Comparison of ENCODE assay signal across 19 cellular contexts in genomic region chr2:38155-38554, GRCh38. TPM values are rescaled to one million over a fixed set of nuclear protein-coding genes. Genes with fewer than 3 reads are reported as not detected.
A peak's percentile ranks its signal among the peaks of the same experiment; 100 is the strongest.
DNase-seq lines count a peak whose midpoint lies in the region; ATAC-seq and TF ChIP-seq lines count a peak whose summit lies in the region.
"Had no signal": no experiment of that assay in that cellular context is flagged by ENCODE, and none has a peak within 500 bp of the region (broad histone marks: within the 10 kb centered on the region; RNA-seq: fewer than 3 reads in every experiment).

No MANE protein-coding gene starts in this region.

- H3K36me3 Mint-ChIP-seq in natural killer cell, result peaks cover 6% of the 10 kb centered on the region
- H3K36me3 Mint-ChIP-seq: naive B cell had no signal

- DNase-seq in HPDE6-E6E7 (ENCODE audit: extremely low spot score) (peak; percentile 90), RWPE2 (ENCODE audit: low spot score) (peak; percentile 94), islet precursor cell (peak; percentile 70), inferior parietal cortex (ENCODE audit: extremely low spot score) (no peak), natural killer cell (no peak), mesenchymal stem cell (no peak)
- DNase-seq: activated CD4-positive, alpha-beta T cell treated with anti-CD3 and anti-CD28 coated beads for 1 hour; amygdala; DMS153; foreskin fibroblast; naive B cell; NCI-H146; NCI-H510A; posterior cingulate gyrus; spleen had no signal

- no peak overlapping the region for H2BK120ac ChIP-seq in mesenchymal stem cell (ENCODE audit: low read depth, low read length)

- H3K27ac Mint-ChIP-seq in natural killer cell, result no peak overlapping the region
- H3K27ac Mint-ChIP-seq: activated T-helper 17 cell treated with anti-CD3 and anti-CD28 coated beads, Interleukin-2, amount 50 U/mL, for 72 hours; naive B cell had no signal

- H3K9me3 ChIP-seq in RWPE2 (ENCODE audit: severe bottlenecking) (no peaks in the 10 kb centered on the region), mesenchymal stem cell (ENCODE audit: control insufficient read depth, low read length) (no peaks in the 10 kb centered on the region)
- H3K9me3 ChIP-seq: SJSA1, spleen had no signal

- H3K27me3 Mint-ChIP-seq in natural killer cell (ENCODE audit: low read depth in 2 of 2), result peaks cover 5 to 15% of the 10 kb centered on the region in 2 donors

- H3K36me3 ChIP-seq in RWPE2 (ENCODE audit: low read depth), result peaks cover 47% of the 10 kb centered on the region
- no peaks in the 10 kb centered on the region for H3K36me3 ChIP-seq in mesenchymal stem cell (ENCODE audit: control insufficient read depth in 1 of 2, insufficient read depth in 2 of 2, low read depth in 1 of 2, low read length in 2 of 2)
- H3K36me3 ChIP-seq: BLaER1 treated with 17β-estradiol and CSF1 and Interleukin-3, amounts not matched to agents 10 nM and 100 nM; SJSA1; spleen had no signal

- no peak overlapping the region for H3K23ac ChIP-seq in mesenchymal stem cell (ENCODE audit: low read length in 2 of 2)

- H3K4me3 Mint-ChIP-seq in natural killer cell, result no peak overlapping the region
- H3K4me3 Mint-ChIP-seq: activated T-helper 17 cell treated with anti-CD3 and anti-CD28 coated beads, Interleukin-2, amount 50 U/mL, for 72 hours; naive B cell had no signal

- H3K4me3 ChIP-seq in RWPE2 (ENCODE audit: severe bottlenecking) (no peak overlapping the region), mesenchymal stem cell (ENCODE audit: insufficient read depth in 1 of 2, low read depth in 1 of 2, low read length in 2 of 2) (no peak overlapping the region)
- H3K4me3 ChIP-seq: BLaER1 treated with 17β-estradiol and CSF1 and Interleukin-3, amounts not matched to agents 10 nM and 100 nM; SJSA1; spleen had no signal

- no peak overlapping the region for H3K9ac ChIP-seq in mesenchymal stem cell (ENCODE audit: low read length)
- H3K9ac ChIP-seq: BLaER1 treated with 17β-estradiol and CSF1 and Interleukin-3, amounts not matched to agents 10 nM and 100 nM had no signal

- H2BK12ac ChIP-seq in mesenchymal stem cell (ENCODE audit: low read length in 2 of 2), result no peak overlapping the region

- H2BK15ac ChIP-seq in mesenchymal stem cell (ENCODE audit: low read depth, poor library complexity, severe bottlenecking), result no peak overlapping the region

- no peak overlapping the region for H2AFZ ChIP-seq in mesenchymal stem cell (ENCODE audit: low read depth, low read length)

- H3K27ac ChIP-seq in RWPE2 (ENCODE audit: poor library complexity, severe bottlenecking) (peak overlapping the region; percentile 74), mesenchymal stem cell (ENCODE audit: low read length, poor library complexity, severe bottlenecking) (no peak overlapping the region)
- H3K27ac ChIP-seq: BLaER1 treated with 17β-estradiol and CSF1 and Interleukin-3, amounts not matched to agents 10 nM and 100 nM; SJSA1; spleen had no signal

- peak; percentile 96 for ATAC-seq in RWPE2 (ENCODE audit: low read depth)
- ATAC-seq in GM21619 (IDR thresholded peaks at IDR 0.05; ENCODE audit: unreplicated experiment), result no peak
- no peak for ATAC-seq in natural killer cell
- ATAC-seq: activated T-helper 17 cell treated with anti-CD3 and anti-CD28 coated beads, Interleukin-2, amount 50 U/mL, for 72 hours had no signal

- H2AK5ac ChIP-seq in mesenchymal stem cell (ENCODE audit: low read length, severe bottlenecking), result no peak overlapping the region

- no peak overlapping the region for H4K8ac ChIP-seq in mesenchymal stem cell (ENCODE audit: low read length)

- H3K4me1 ChIP-seq in RWPE2 (ENCODE audit: insufficient read depth, poor library complexity, severe bottlenecking), result peaks cover 75% of the 10 kb centered on the region
- H3K4me1 ChIP-seq in mesenchymal stem cell (ENCODE audit: control insufficient read depth, insufficient read depth, low read depth, low read length), result no peaks in the 10 kb centered on the region
- H3K4me1 ChIP-seq: SJSA1 had no signal

- TF ChIP-seq CTCF in RWPE2 (IDR thresholded peaks at IDR 0.05; ENCODE audit: poor library complexity, severe bottlenecking) (no peak), natural killer cell (IDR thresholded peaks at IDR 0.05) (no peak)

- WGBS in mesenchymal stem cell, result 88% methylated on average over 5 of the region's 6 CpGs

- no peak overlapping the region for H3K4me2 ChIP-seq in mesenchymal stem cell (ENCODE audit: low read length, poor library complexity, severe bottlenecking)
- H3K4me2 ChIP-seq: BLaER1 treated with 17β-estradiol and CSF1 and Interleukin-3, amounts not matched to agents 10 nM and 100 nM had no signal

- H3K18ac ChIP-seq in mesenchymal stem cell (ENCODE audit: low read depth in 1 of 2, low read length in 2 of 2), result no peak overlapping the region

- peaks cover 10 to 19% of the 10 kb centered on the region in 2 donors for H3K4me1 Mint-ChIP-seq in natural killer cell

- no peak overlapping the region for H4K91ac ChIP-seq in mesenchymal stem cell (ENCODE audit: low read length)

- H3K4ac ChIP-seq in mesenchymal stem cell (ENCODE audit: low read depth in 1 of 2, low read length in 2 of 2), result no peak overlapping the region

- H2BK5ac ChIP-seq in mesenchymal stem cell (ENCODE audit: low read depth, low read length, poor library complexity, severe bottlenecking), result no peak overlapping the region

- no peaks in the 10 kb centered on the region for H3K27me3 ChIP-seq in RWPE2 (ENCODE audit: insufficient read depth, poor library complexity, severe bottlenecking)
- H3K27me3 ChIP-seq in mesenchymal stem cell (ENCODE audit: control insufficient read depth in 1 of 2, insufficient read depth in 1 of 2, low read length in 2 of 2), result peaks cover 0 to 5% of the 10 kb centered on the region in 2 experiments

- H3K9me3 Mint-ChIP-seq in natural killer cell, result no peaks in the 10 kb centered on the region
- H3K9me3 Mint-ChIP-seq: activated T-helper 17 cell treated with anti-CD3 and anti-CD28 coated beads, Interleukin-2, amount 50 U/mL, for 72 hours; naive B cell had no signal

- no peak overlapping the region for H3K14ac ChIP-seq in mesenchymal stem cell (ENCODE audit: low read length in 2 of 2)

- H3K79me1 ChIP-seq in mesenchymal stem cell (replicated peaks; ENCODE audit: low read length, poor library complexity, severe bottlenecking), result no peaks in the 10 kb centered on the region

- intact Hi-C loops in natural killer cell (cut with micrococcal nuclease), result no loop called here

RNA-seq across cellular contexts. Expression of gene FAM110C, which starts 8.2 kb away (rescaled TPM):
- 1 to 10 TPM; 1.3 to 8.5 (median 3.6) TPM for total RNA-seq in natural killer cell
- polyA plus RNA-seq in mesenchymal stem cell (2013, experiment 1 of 2), result not detected
- not detected for polyA plus RNA-seq in mesenchymal stem cell (2013, experiment 2 of 2)
- total RNA-seq: SJSA1 had no signal

Comparison
In these comparisons a context has a peak if more than half of its experiments do, and no peak if none do; other contexts are left out.
1. DNase-seq: peak in HPDE6-E6E7 (single experiment), RWPE2 (single experiment) and islet precursor cell (single experiment); none in inferior parietal cortex (single experiment), natural killer cell (single experiment) and mesenchymal stem cell (single experiment).